14 cellular contexts compared by ENCODE assay signal in the genomic region with DNA sequence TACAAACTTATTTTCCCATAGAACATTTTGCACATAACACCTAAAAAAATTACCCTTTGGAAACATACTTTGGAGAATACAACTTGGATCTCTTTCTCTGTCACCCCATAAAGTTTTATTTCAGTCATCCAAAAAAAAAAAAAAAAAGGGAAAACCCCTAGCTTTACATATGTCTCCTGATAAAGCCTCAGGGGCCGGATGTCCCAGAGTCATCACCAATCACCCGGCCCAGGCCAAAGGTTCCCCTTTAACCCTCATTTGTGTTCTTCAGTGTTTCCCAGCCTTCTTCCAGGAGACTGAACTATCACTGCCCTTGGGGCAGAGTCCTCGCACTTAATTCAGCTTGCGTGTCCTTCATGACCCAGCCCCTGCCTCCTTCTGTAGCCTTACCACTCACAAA. TPM values are rescaled to one million over a fixed set of nuclear protein-coding genes. Genes with fewer than 3 reads are reported as not detected.
DNase-seq lines count a peak whose midpoint lies in the region; ATAC-seq lines count a peak whose summit lies in the region.
"Had no signal": no experiment of that assay in that cellular context is flagged by ENCODE, and none has a peak within 500 bp of the region (broad histone marks: within the 10 kb centered on the region; RNA-seq: fewer than 3 reads in every experiment).

No MANE protein-coding gene starts in this region.

- H3K36me3 ChIP-seq in effector memory CD4-positive, alpha-beta T cell (ENCODE audit: control insufficient read depth, insufficient read depth, low read length) = peaks cover 92% of the 10 kb centered on the region
- H3K36me3 ChIP-seq in subcutaneous abdominal adipose tissue (ENCODE audit: control insufficient read depth in 5 of 5, insufficient read depth in 5 of 5, low read length in 5 of 5) = peaks cover 25 to 100% (median 92%) of the 10 kb centered on the region in 5 donors
- H3K36me3 ChIP-seq: neural progenitor cell had no signal

- H3K27me3 ChIP-seq in effector memory CD4-positive, alpha-beta T cell (replicated peaks; ENCODE audit: control insufficient read depth, insufficient read depth, low read length, poor library complexity, severe bottlenecking) = no peaks in the 10 kb centered on the region
- no peaks in the 10 kb centered on the region for H3K27me3 ChIP-seq in subcutaneous abdominal adipose tissue (ENCODE audit: control insufficient read depth in 5 of 5, insufficient read depth in 4 of 5, low read length in 5 of 5)
- H3K27me3 ChIP-seq: gastroesophageal sphincter, neural progenitor cell had no signal

- H3K4me1 ChIP-seq in effector memory CD4-positive, alpha-beta T cell (ENCODE audit: control insufficient read depth, insufficient read depth, low read length, poor library complexity, severe bottlenecking) = peaks cover 36% of the 10 kb centered on the region
- peaks cover 0 to 11% (median 4%) of the 10 kb centered on the region in 5 donors for H3K4me1 ChIP-seq in subcutaneous abdominal adipose tissue (ENCODE audit: control insufficient read depth in 5 of 5, insufficient read depth in 5 of 5, low read length in 5 of 5)

- H3K4me1 Mint-ChIP-seq in stimulated activated naive CD8-positive, alpha-beta T cell treated with anti-CD3 and anti-CD28 coated beads, Interleukin-15, Interleukin-2, amounts not matched to agents 100 ng/mL and 50 ng/mL, for 24 hours (ENCODE audit: low read depth) = peaks cover 97% of the 10 kb centered on the region
- H3K4me1 Mint-ChIP-seq in stimulated activated naive CD8-positive, alpha-beta T cell treated with anti-CD3 and anti-CD28 coated beads, Interleukin-15, amount 100 ng/mL, for 72 hours = peaks cover 93% of the 10 kb centered on the region
- H3K4me1 Mint-ChIP-seq in T-helper 17 cell = peaks cover 58% of the 10 kb centered on the region

- H3K27ac Mint-ChIP-seq in stimulated activated naive CD8-positive, alpha-beta T cell treated with anti-CD3 and anti-CD28 coated beads, Interleukin-15, Interleukin-2, amounts not matched to agents 100 ng/mL and 50 ng/mL, for 24 hours = peak overlapping the region; percentile 53
- H3K27ac Mint-ChIP-seq in stimulated activated naive CD8-positive, alpha-beta T cell treated with anti-CD3 and anti-CD28 coated beads, Interleukin-15, amount 100 ng/mL, for 72 hours = no peak overlapping the region
- H3K27ac Mint-ChIP-seq in T-helper 17 cell = peak overlapping the region; percentile 92
- H3K27ac Mint-ChIP-seq: GM23338, neural progenitor cell had no signal

- no peak overlapping the region for H3K9ac ChIP-seq in subcutaneous abdominal adipose tissue (ENCODE audit: low read length in 5 of 5)
- H3K9ac ChIP-seq: neural progenitor cell had no signal

- no peak overlapping the region for H3K4me3 ChIP-seq in effector memory CD4-positive, alpha-beta T cell (ENCODE audit: insufficient read depth, low read depth, low read length, poor library complexity, severe bottlenecking)
- no peak overlapping the region for H3K4me3 ChIP-seq in subcutaneous abdominal adipose tissue (ENCODE audit: low read depth in 1 of 5, low read length in 5 of 5)
- H3K4me3 ChIP-seq: gastroesophageal sphincter, GM23338, neural progenitor cell had no signal

- H3K27ac ChIP-seq in effector memory CD4-positive, alpha-beta T cell (ENCODE audit: insufficient read depth, low read length, poor library complexity, severe bottlenecking) = peak overlapping the region; percentile 43
- peak overlapping the region; percentile 56 for H3K27ac ChIP-seq in subcutaneous abdominal adipose tissue (ENCODE audit: low read depth, low read length)
- H3K27ac ChIP-seq: neural progenitor cell had no signal

- no peak overlapping the region for H3K4me3 Mint-ChIP-seq in stimulated activated naive CD8-positive, alpha-beta T cell treated with anti-CD3 and anti-CD28 coated beads, Interleukin-15, Interleukin-2, amounts not matched to agents 100 ng/mL and 50 ng/mL, for 24 hours
- H3K4me3 Mint-ChIP-seq in stimulated activated naive CD8-positive, alpha-beta T cell treated with anti-CD3 and anti-CD28 coated beads, Interleukin-15, amount 100 ng/mL, for 72 hours = no peak overlapping the region
- H3K4me3 Mint-ChIP-seq in T-helper 17 cell = no peak overlapping the region
- H3K4me3 Mint-ChIP-seq: GM23338, neural progenitor cell had no signal

- no peaks in the 10 kb centered on the region for H3K27me3 Mint-ChIP-seq in stimulated activated naive CD8-positive, alpha-beta T cell treated with anti-CD3 and anti-CD28 coated beads, Interleukin-15, Interleukin-2, amounts not matched to agents 100 ng/mL and 50 ng/mL, for 24 hours
- no peaks in the 10 kb centered on the region for H3K27me3 Mint-ChIP-seq in stimulated activated naive CD8-positive, alpha-beta T cell treated with anti-CD3 and anti-CD28 coated beads, Interleukin-15, amount 100 ng/mL, for 72 hours
- H3K27me3 Mint-ChIP-seq in T-helper 17 cell = no peaks in the 10 kb centered on the region

- no peaks in the 10 kb centered on the region for H3K9me3 ChIP-seq in T-helper 17 cell (ENCODE audit: control insufficient read depth, low read length, poor library complexity, severe bottlenecking)
- H3K9me3 ChIP-seq in effector memory CD4-positive, alpha-beta T cell (ENCODE audit: control insufficient read depth, low read length) = no peaks in the 10 kb centered on the region
- H3K9me3 ChIP-seq in subcutaneous abdominal adipose tissue (ENCODE audit: control insufficient read depth in 5 of 5, low read length in 5 of 5) = no peaks in the 10 kb centered on the region
- H3K9me3 ChIP-seq: gastroesophageal sphincter had no signal

- DNase-seq in stimulated activated naive CD8-positive, alpha-beta T cell treated with anti-CD3 and anti-CD28 coated beads, Interleukin-15, amount 100 ng/mL, for 72 hours = no peak
- no peak for DNase-seq in T-helper 17 cell
- no peak for DNase-seq in effector memory CD4-positive, alpha-beta T cell
- no peak for DNase-seq in glomerular visceral epithelial cell (ENCODE audit: extremely low spot score)
- no peak for DNase-seq in NCI-H446 treated with DMSO at 0.1 percent for 48 hours (lab: John Stamatoyannopoulos, UW)
- DNase-seq: NCI-H2029, NCI-H69 had no signal

- ATAC-seq in stimulated activated naive CD8-positive, alpha-beta T cell treated with anti-CD3 and anti-CD28 coated beads, Interleukin-15, amount 100 ng/mL, for 72 hours = no peak
- ATAC-seq in T-helper 17 cell (peak; percentile 29), GM19035 (IDR thresholded peaks at IDR 0.05; ENCODE audit: unreplicated experiment) (no peak)
- ATAC-seq: gastroesophageal sphincter, GM23338, SK-N-SH treated with all-trans-retinoic acid at 6 μM for 48 hours had no signal

- H3K36me3 Mint-ChIP-seq in stimulated activated naive CD8-positive, alpha-beta T cell treated with anti-CD3 and anti-CD28 coated beads, Interleukin-15, Interleukin-2, amounts not matched to agents 100 ng/mL and 50 ng/mL, for 24 hours (ENCODE audit: low read depth) = peaks cover 94% of the 10 kb centered on the region
- peaks cover 28% of the 10 kb centered on the region for H3K36me3 Mint-ChIP-seq in T-helper 17 cell (ENCODE audit: low read depth)

- no peaks in the 10 kb centered on the region for H3K9me3 Mint-ChIP-seq in stimulated activated naive CD8-positive, alpha-beta T cell treated with anti-CD3 and anti-CD28 coated beads, Interleukin-15, Interleukin-2, amounts not matched to agents 100 ng/mL and 50 ng/mL, for 24 hours
- no peaks in the 10 kb centered on the region for H3K9me3 Mint-ChIP-seq in stimulated activated naive CD8-positive, alpha-beta T cell treated with anti-CD3 and anti-CD28 coated beads, Interleukin-15, amount 100 ng/mL, for 72 hours
- H3K9me3 Mint-ChIP-seq: GM23338, neural progenitor cell had no signal

RNA-seq across cellular contexts. Expression of a gene that starts 28.8 kb away (rescaled TPM):
- 100 to 1,000 TPM; 258 to 307 TPM for total RNA-seq in T-helper 17 cell

RNA-seq across cellular contexts. Expression of a gene that starts 48.0 kb away (rescaled TPM):
- 100 to 1,000 TPM; 227 to 245 TPM for total RNA-seq in T-helper 17 cell

Comparison
In these comparisons a context has a peak if more than half of its experiments do, and no peak if none do; other contexts are left out.
1. H3K27ac Mint-ChIP-seq: peak in stimulated activated naive CD8-positive, alpha-beta T cell treated with anti-CD3 and anti-CD28 coated beads, Interleukin-15, Interleukin-2, amounts not matched to agents 100 ng/mL and 50 ng/mL, for 24 hours (single experiment) and T-helper 17 cell (single experiment); none in stimulated activated naive CD8-positive, alpha-beta T cell treated with anti-CD3 and anti-CD28 coated beads, Interleukin-15, amount 100 ng/mL, for 72 hours (0 of 2).